In genomic region chr2:38380397-38381130, GRCh38 we compare ENCODE assay signal across 1 cellular context.
A peak's percentile ranks its signal among the peaks of the same experiment; 100 is the strongest.
TF ChIP-seq lines count a peak whose summit lies in the region.

No MANE protein-coding gene starts in this region.

TF ChIP-seq in HepG2, 621 proteins besides CTCF, POLR2A, EP300 and RAD21 (continues in another document):
- no peak for TF ChIP-seq SMARCE1 (IDR thresholded peaks at IDR 0.05; ENCODE audit: borderline replicate concordance)
- no peak for TF ChIP-seq SNAPC2 (CRISPR knock-in tag; IDR thresholded peaks at IDR 0.05)
- 0 out of 2 replicates have a peak, but pooled peaks have one; percentile 5 for TF ChIP-seq ZMYM3 (CRISPR knock-in tag; IDR thresholded peaks at IDR 0.05)
- TF ChIP-seq FOXA3 (CRISPR knock-in tag; IDR thresholded peaks at IDR 0.05) = peak; percentile 10; the same call in 1 of the 2 replicates
- no peak for TF ChIP-seq TRIM22 (IDR thresholded peaks at IDR 0.05)
- TF ChIP-seq NR2F6 (IDR thresholded peaks at IDR 0.05) = peak; percentile 52; the same call in 1 of the 2 replicates
- no peak for TF ChIP-seq NR2F6 (CRISPR knock-in tag; IDR thresholded peaks at IDR 0.05)
- no peak for TF ChIP-seq MAX (IDR thresholded peaks at IDR 0.05)
- TF ChIP-seq RBAK (CRISPR knock-in tag; IDR thresholded peaks at IDR 0.05) = no peak
- no peak for TF ChIP-seq ZNF205 (CRISPR knock-in tag; IDR thresholded peaks at IDR 0.05)
- TF ChIP-seq ZNF710 (CRISPR knock-in tag; IDR thresholded peaks at IDR 0.05; ENCODE audit: borderline replicate concordance) = no peak
- TF ChIP-seq KDM3A (CRISPR knock-in tag; IDR thresholded peaks at IDR 0.05; ENCODE audit: low read depth) = no peak
- TF ChIP-seq DRAP1 (CRISPR knock-in tag; IDR thresholded peaks at IDR 0.05) = 0 out of 2 replicates have a peak, but pooled peaks have one; percentile 31
- no peak for TF ChIP-seq ZNF441 (CRISPR knock-in tag; IDR thresholded peaks at IDR 0.05; ENCODE audit: borderline replicate concordance)
- no peak for TF ChIP-seq PRPF4 (IDR thresholded peaks at IDR 0.05; ENCODE audit: low read depth, low read length, poor library complexity, severe bottlenecking)
- 0 out of 2 replicates have a peak, but pooled peaks have one; percentile 20 for TF ChIP-seq TFDP2 (CRISPR knock-in tag; IDR thresholded peaks at IDR 0.05)
- TF ChIP-seq, protein P1, sequence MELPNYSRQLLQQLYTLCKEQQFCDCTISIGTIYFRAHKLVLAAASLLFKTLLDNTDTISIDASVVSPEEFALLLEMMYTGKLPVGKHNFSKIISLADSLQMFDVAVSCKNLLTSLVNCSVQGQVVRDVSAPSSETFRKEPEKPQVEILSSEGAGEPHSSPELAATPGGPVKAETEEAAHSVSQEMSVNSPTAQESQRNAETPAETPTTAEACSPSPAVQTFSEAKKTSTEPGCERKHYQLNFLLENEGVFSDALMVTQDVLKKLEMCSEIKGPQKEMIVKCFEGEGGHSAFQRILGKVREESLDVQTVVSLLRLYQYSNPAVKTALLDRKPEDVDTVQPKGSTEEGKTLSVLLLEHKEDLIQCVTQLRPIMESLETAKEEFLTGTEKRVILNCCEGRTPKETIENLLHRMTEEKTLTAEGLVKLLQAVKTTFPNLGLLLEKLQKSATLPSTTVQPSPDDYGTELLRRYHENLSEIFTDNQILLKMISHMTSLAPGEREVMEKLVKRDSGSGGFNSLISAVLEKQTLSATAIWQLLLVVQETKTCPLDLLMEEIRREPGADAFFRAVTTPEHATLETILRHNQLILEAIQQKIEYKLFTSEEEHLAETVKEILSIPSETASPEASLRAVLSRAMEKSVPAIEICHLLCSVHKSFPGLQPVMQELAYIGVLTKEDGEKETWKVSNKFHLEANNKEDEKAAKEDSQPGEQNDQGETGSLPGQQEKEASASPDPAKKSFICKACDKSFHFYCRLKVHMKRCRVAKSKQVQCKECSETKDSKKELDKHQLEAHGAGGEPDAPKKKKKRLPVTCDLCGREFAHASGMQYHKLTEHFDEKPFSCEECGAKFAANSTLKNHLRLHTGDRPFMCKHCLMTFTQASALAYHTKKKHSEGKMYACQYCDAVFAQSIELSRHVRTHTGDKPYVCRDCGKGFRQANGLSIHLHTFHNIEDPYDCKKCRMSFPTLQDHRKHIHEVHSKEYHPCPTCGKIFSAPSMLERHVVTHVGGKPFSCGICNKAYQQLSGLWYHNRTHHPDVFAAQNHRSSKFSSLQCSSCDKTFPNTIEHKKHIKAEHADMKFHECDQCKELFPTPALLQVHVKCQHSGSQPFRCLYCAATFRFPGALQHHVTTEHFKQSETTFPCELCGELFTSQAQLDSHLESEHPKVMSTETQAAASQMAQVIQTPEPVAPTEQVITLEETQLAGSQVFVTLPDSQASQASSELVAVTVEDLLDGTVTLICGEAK (IDR thresholded peaks at IDR 0.05) = no peak
- TF ChIP-seq, protein P1 (CRISPR knock-in tag; IDR thresholded peaks at IDR 0.05) = no peak
- 0 out of 2 replicates have a peak, but pooled peaks have one; percentile 21 for TF ChIP-seq ZNF644 (CRISPR knock-in tag; IDR thresholded peaks at IDR 0.05; ENCODE audit: low read depth)
- no peak for TF ChIP-seq ZNF367 (CRISPR knock-in tag; IDR thresholded peaks at IDR 0.05; ENCODE audit: borderline replicate concordance)
- no peak for TF ChIP-seq SALL2 (CRISPR knock-in tag; IDR thresholded peaks at IDR 0.05)
- TF ChIP-seq ZNF891 (CRISPR knock-in tag; IDR thresholded peaks at IDR 0.05) = no peak
- peak; percentile 75 for TF ChIP-seq PAXIP1 (CRISPR knock-in tag; conservative IDR thresholded peaks at IDR 0.05)
- TF ChIP-seq ZNF329 (CRISPR knock-in tag; IDR thresholded peaks at IDR 0.05; ENCODE audit: low read depth) = no peak
- TF ChIP-seq IKZF1 (IDR thresholded peaks at IDR 0.05) = no peak
- no peak for TF ChIP-seq HMGA1 (CRISPR knock-in tag; conservative IDR thresholded peaks at IDR 0.05)
- TF ChIP-seq ZZZ3 (CRISPR knock-in tag; IDR thresholded peaks at IDR 0.05; ENCODE audit: borderline replicate concordance) = no peak
- TF ChIP-seq, protein P2, sequence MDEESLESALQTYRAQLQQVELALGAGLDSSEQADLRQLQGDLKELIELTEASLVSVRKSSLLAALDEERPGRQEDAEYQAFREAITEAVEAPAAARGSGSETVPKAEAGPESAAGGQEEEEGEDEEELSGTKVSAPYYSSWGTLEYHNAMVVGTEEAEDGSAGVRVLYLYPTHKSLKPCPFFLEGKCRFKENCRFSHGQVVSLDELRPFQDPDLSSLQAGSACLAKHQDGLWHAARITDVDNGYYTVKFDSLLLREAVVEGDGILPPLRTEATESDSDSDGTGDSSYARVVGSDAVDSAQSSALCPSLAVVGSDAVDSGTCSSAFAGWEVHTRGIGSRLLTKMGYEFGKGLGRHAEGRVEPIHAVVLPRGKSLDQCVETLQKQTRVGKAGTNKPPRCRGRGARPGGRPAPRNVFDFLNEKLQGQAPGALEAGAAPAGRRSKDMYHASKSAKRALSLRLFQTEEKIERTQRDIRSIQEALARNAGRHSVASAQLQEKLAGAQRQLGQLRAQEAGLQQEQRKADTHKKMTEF (CRISPR knock-in tag; IDR thresholded peaks at IDR 0.05) = no peak
- TF ChIP-seq, protein P3, sequence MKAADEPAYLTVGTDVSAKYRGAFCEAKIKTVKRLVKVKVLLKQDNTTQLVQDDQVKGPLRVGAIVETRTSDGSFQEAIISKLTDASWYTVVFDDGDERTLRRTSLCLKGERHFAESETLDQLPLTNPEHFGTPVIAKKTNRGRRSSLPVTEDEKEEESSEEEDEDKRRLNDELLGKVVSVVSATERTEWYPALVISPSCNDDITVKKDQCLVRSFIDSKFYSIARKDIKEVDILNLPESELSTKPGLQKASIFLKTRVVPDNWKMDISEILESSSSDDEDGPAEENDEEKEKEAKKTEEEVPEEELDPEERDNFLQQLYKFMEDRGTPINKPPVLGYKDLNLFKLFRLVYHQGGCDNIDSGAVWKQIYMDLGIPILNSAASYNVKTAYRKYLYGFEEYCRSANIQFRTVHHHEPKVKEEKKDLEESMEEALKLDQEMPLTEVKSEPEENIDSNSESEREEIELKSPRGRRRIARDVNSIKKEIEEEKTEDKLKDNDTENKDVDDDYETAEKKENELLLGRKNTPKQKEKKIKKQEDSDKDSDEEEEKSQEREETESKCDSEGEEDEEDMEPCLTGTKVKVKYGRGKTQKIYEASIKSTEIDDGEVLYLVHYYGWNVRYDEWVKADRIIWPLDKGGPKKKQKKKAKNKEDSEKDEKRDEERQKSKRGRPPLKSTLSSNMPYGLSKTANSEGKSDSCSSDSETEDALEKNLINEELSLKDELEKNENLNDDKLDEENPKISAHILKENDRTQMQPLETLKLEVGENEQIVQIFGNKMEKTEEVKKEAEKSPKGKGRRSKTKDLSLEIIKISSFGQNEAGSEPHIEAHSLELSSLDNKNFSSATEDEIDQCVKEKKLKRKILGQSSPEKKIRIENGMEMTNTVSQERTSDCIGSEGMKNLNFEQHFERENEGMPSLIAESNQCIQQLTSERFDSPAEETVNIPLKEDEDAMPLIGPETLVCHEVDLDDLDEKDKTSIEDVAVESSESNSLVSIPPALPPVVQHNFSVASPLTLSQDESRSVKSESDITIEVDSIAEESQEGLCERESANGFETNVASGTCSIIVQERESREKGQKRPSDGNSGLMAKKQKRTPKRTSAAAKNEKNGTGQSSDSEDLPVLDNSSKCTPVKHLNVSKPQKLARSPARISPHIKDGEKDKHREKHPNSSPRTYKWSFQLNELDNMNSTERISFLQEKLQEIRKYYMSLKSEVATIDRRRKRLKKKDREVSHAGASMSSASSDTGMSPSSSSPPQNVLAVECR (CRISPR knock-in tag; IDR thresholded peaks at IDR 0.05; ENCODE audit: borderline replicate concordance) = peak; percentile 46; the same call in 1 of the 2 replicates
